In genomic region chr12:6465467-6466183, GRCh38 we compare ENCODE assay signal across 1 cellular context.
TF ChIP-seq lines count a peak whose summit lies in the region.

No MANE protein-coding gene starts in this region.

TF ChIP-seq in GM23338, 12 proteins besides CTCF, POLR2A, EP300 and RAD21 (continued from another document):
- TF ChIP-seq REST (IDR thresholded peaks at IDR 0.05; ENCODE audit: unreplicated experiment) (no peak), POLR2AphosphoS5 (IDR thresholded peaks at IDR 0.05; ENCODE audit: low read depth) (no peak), ZNF114 (CRISPR knock-in tag; IDR thresholded peaks at IDR 0.05) (no peak), ZNF331 (CRISPR knock-in tag; IDR thresholded peaks at IDR 0.05; ENCODE audit: low read depth) (no peak), NANOG (IDR thresholded peaks at IDR 0.05; ENCODE audit: borderline replicate concordance) (no peak), STAT1 (IDR thresholded peaks at IDR 0.05; ENCODE audit: unreplicated experiment) (no peak), JUNB (IDR thresholded peaks at IDR 0.05; ENCODE audit: unreplicated experiment) (no peak), CREB1 (CRISPR knock-in tag; IDR thresholded peaks at IDR 0.05; ENCODE audit: low read depth) (no peak)
- TF ChIP-seq, protein P1, sequence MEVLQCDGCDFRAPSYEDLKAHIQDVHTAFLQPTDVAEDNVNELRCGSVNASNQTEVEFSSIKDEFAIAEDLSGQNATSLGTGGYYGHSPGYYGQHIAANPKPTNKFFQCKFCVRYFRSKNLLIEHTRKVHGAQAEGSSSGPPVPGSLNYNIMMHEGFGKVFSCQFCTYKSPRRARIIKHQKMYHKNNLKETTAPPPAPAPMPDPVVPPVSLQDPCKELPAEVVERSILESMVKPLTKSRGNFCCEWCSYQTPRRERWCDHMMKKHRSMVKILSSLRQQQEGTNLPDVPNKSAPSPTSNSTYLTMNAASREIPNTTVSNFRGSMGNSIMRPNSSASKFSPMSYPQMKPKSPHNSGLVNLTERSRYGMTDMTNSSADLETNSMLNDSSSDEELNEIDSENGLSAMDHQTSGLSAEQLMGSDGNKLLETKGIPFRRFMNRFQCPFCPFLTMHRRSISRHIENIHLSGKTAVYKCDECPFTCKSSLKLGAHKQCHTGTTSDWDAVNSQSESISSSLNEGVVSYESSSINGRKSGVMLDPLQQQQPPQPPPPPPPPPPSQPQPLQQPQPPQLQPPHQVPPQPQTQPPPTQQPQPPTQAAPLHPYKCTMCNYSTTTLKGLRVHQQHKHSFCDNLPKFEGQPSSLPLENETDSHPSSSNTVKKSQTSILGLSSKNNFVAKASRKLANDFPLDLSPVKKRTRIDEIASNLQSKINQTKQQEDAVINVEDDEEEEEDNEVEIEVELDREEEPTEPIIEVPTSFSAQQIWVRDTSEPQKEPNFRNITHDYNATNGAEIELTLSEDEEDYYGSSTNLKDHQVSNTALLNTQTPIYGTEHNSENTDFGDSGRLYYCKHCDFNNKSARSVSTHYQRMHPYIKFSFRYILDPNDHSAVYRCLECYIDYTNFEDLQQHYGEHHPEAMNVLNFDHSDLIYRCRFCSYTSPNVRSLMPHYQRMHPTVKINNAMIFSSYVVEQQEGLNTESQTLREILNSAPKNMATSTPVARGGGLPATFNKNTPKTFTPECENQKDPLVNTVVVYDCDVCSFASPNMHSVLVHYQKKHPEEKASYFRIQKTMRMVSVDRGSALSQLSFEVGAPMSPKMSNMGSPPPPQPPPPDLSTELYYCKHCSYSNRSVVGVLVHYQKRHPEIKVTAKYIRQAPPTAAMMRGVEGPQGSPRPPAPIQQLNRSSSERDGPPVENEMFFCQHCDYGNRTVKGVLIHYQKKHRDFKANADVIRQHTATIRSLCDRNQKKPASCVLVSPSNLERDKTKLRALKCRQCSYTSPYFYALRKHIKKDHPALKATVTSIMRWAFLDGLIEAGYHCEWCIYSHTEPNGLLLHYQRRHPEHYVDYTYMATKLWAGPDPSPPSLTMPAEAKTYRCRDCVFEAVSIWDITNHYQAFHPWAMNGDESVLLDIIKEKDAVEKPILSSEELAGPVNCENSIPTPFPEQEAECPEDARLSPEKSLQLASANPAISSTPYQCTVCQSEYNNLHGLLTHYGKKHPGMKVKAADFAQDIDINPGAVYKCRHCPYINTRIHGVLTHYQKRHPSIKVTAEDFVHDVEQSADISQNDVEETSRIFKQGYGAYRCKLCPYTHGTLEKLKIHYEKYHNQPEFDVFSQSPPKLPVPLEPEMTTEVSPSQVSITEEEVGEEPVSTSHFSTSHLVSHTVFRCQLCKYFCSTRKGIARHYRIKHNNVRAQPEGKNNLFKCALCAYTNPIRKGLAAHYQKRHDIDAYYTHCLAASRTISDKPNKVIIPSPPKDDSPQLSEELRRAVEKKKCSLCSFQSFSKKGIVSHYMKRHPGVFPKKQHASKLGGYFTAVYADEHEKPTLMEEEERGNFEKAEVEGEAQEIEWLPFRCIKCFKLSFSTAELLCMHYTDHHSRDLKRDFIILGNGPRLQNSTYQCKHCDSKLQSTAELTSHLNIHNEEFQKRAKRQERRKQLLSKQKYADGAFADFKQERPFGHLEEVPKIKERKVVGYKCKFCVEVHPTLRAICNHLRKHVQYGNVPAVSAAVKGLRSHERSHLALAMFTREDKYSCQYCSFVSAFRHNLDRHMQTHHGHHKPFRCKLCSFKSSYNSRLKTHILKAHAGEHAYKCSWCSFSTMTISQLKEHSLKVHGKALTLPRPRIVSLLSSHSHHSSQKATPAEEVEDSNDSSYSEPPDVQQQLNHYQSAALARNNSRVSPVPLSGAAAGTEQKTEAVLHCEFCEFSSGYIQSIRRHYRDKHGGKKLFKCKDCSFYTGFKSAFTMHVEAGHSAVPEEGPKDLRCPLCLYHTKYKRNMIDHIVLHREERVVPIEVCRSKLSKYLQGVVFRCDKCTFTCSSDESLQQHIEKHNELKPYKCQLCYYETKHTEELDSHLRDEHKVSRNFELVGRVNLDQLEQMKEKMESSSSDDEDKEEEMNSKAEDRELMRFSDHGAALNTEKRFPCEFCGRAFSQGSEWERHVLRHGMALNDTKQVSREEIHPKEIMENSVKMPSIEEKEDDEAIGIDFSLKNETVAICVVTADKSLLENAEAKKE (CRISPR knock-in tag; IDR thresholded peaks at IDR 0.05) = no peak
- TF ChIP-seq, protein P2, sequence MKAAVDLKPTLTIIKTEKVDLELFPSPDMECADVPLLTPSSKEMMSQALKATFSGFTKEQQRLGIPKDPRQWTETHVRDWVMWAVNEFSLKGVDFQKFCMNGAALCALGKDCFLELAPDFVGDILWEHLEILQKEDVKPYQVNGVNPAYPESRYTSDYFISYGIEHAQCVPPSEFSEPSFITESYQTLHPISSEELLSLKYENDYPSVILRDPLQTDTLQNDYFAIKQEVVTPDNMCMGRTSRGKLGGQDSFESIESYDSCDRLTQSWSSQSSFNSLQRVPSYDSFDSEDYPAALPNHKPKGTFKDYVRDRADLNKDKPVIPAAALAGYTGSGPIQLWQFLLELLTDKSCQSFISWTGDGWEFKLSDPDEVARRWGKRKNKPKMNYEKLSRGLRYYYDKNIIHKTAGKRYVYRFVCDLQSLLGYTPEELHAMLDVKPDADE (IDR thresholded peaks at IDR 0.05) = no peak
